In genomic region chr1:175023922-175024242, GRCh38 we compare ENCODE assay signal across 1 cellular context.
TF ChIP-seq lines count a peak whose summit lies in the region.

No MANE protein-coding gene starts in this region.

TF ChIP-seq in A549, 52 proteins besides CTCF, POLR2A, EP300 and RAD21:
- TF ChIP-seq EHMT2 (IDR thresholded peaks at IDR 0.05; ENCODE audit: low read depth): peak; percentile 33; the same call in 1 of the 2 replicates
